ENCODE assay signal across 22 cellular contexts in genomic region chr9:26754494-26755188, GRCh38.
A peak's percentile ranks its signal among the peaks of the same experiment; 100 is the strongest.
DNase-seq lines count a peak whose midpoint lies in the region; ATAC-seq, FAIRE-seq and TF ChIP-seq lines count a peak whose summit lies in the region.
"Had no signal": no experiment of that assay in that cellular context is flagged by ENCODE, and none has a peak within 500 bp of the region (broad histone marks: within the 10 kb centered on the region; RNA-seq: fewer than 3 reads in every experiment).

No MANE protein-coding gene starts in this region.

- H3K4me3 ChIP-seq in liver (ENCODE audit: low read depth in 1 of 3, low read length in 3 of 3) (no peak overlapping the region), HepG2 (replicated peaks in 1 of 3; ENCODE audit: insufficient read depth in 1 of 3, low read depth in 2 of 3, low read length in 3 of 3) (no peak overlapping the region), endodermal cell (ENCODE audit: low read length) (no peak overlapping the region), neural progenitor cell (no peak overlapping the region)
- H3K4me3 ChIP-seq: MG63 had no signal

- no TSS peak for BruUV-seq in HepG2 (replicated peaks; lab: Mats Ljungman, UMichigan)

- H3K4me1 ChIP-seq in liver (ENCODE audit: control insufficient read depth in 4 of 4, insufficient read depth in 4 of 4, low read length in 3 of 4): peaks cover 4 to 19% (median 19%) of the 10 kb centered on the region in 4 donors
- H3K4me1 ChIP-seq in HepG2 (ENCODE audit: insufficient read depth, low read length): no peaks in the 10 kb centered on the region
- peaks cover 10% of the 10 kb centered on the region for H3K4me1 ChIP-seq in endodermal cell (ENCODE audit: control insufficient read depth, insufficient read depth, low read length)
- H3K4me1 ChIP-seq in neural progenitor cell: peaks cover 26% of the 10 kb centered on the region

- intact Hi-C loops in HepG2 (cut with micrococcal nuclease; ENCODE audit: unreplicated experiment): no loop called here

- TF ChIP-seq RAD21 in liver (IDR thresholded peaks at IDR 0.05): no peak
- TF ChIP-seq RAD21 in HepG2 (CRISPR knock-in tag; IDR thresholded peaks at IDR 0.05): no peak

- TF ChIP-seq EP300 in HepG2 (IDR thresholded peaks at IDR 0.05; ENCODE audit: low read depth in 2 of 2, low read length in 2 of 2) (no peak), HepG2 (CRISPR knock-in tag; IDR thresholded peaks at IDR 0.05; ENCODE audit: borderline replicate concordance) (no peak)

- H3K4me2 ChIP-seq in HepG2 (ENCODE audit: low read depth, low read length) (no peak overlapping the region), neural progenitor cell (peak overlapping the region; percentile 40)
- H3K4me2 ChIP-seq: SK-N-SH had no signal

- no peak for TF ChIP-seq CTCF in liver (IDR thresholded peaks at IDR 0.05; ENCODE audit: low read depth, low read length, missing input control)
- TF ChIP-seq CTCF in HepG2 (CRISPR knock-in tag; IDR thresholded peaks at IDR 0.05): no peak
- TF ChIP-seq CTCF in endodermal cell (conservative IDR thresholded peaks at IDR 0.05): no peak
- no peak for TF ChIP-seq CTCF in neural progenitor cell (IDR thresholded peaks at IDR 0.05)

- H3K36me3 ChIP-seq in liver (ENCODE audit: control insufficient read depth in 4 of 4, insufficient read depth in 3 of 4, low read depth in 1 of 4, low read length in 3 of 4) (no peaks in the 10 kb centered on the region), HepG2 (replicated peaks in 1 of 2; ENCODE audit: control insufficient read depth in 1 of 2, insufficient read depth in 2 of 2, low read length in 2 of 2) (no peaks in the 10 kb centered on the region), endodermal cell (ENCODE audit: control insufficient read depth, insufficient read depth, low read length) (no peaks in the 10 kb centered on the region), neural progenitor cell (no peaks in the 10 kb centered on the region)
- H3K36me3 ChIP-seq: MG63 had no signal

- CTCF ChIA-PET in HepG2 (lab: Yijun Ruan, JAX; ENCODE audit: low intra/inter-chr PET ratio, low total read pairs): no interaction called here

- no peak for FAIRE-seq in HepG2 (lab: Jason Lieb, UNC)
- FAIRE-seq: GM18507 had no signal

- POLR2A ChIA-PET in HepG2 (lab: Yijun Ruan, JAX): no interaction called here

- H3K27me3 Mint-ChIP-seq in endodermal cell (ENCODE audit: insufficient read depth) (no peaks in the 10 kb centered on the region), neural progenitor cell (ENCODE audit: insufficient read depth, low read depth) (peaks cover 2% of the 10 kb centered on the region)

- DNase-seq in HepG2 (ENCODE audit: low spot score): no peak
- DNase-seq in endodermal cell: peak; percentile 58
- DNase-seq in neural progenitor cell (ENCODE audit: low spot score): no peak
- no peak for DNase-seq in inferior parietal cortex (ENCODE audit: extremely low spot score)
- DNase-seq in T-helper 9 cell: no peak
- DNase-seq: DMS53, GOT3, HCEC 1CT, IMR-90, KG1, MG63, NCI-H1105 treated with DMSO at 0.1 percent for 48 hours, NCI-H146, NCI-H2029 treated with DMSO at 0.1 percent for 48 hours, NCI-H446 treated with DMSO at 0.1 percent for 48 hours, NCI-H526, NCI-H82, SIG-M5, SK-N-SH had no signal

- ATAC-seq in HepG2 (no peak), GM21390 (IDR thresholded peaks at IDR 0.05; ENCODE audit: unreplicated experiment) (no peak)

- H3K4me1 Mint-ChIP-seq in endodermal cell: peaks cover 24% of the 10 kb centered on the region
- peaks cover 32% of the 10 kb centered on the region for H3K4me1 Mint-ChIP-seq in neural progenitor cell

- H2AFZ ChIP-seq in HepG2 (ENCODE audit: low read length) (no peak overlapping the region), neural progenitor cell (replicated peaks) (peak overlapping the region; percentile 18)

- in situ Hi-C loops in HepG2 (cut with HindIII; ENCODE audit: extremely low pct_ligation_motif_present, low pct_unique_long_range_greater_than_20kb): no loop called here

- H3K9me3 ChIP-seq in liver (ENCODE audit: control insufficient read depth in 4 of 4, low read length in 3 of 4): no peaks in the 10 kb centered on the region
- no peaks in the 10 kb centered on the region for H3K9me3 ChIP-seq in HepG2 (ENCODE audit: low read length)
- no peaks in the 10 kb centered on the region for H3K9me3 ChIP-seq in endodermal cell (ENCODE audit: control insufficient read depth, low read length)
- no peaks in the 10 kb centered on the region for H3K9me3 ChIP-seq in neural progenitor cell (ENCODE audit: low read depth)
- H3K9me3 ChIP-seq: MG63, SK-N-SH had no signal

- no peak for TF ChIP-seq POLR2A in HepG2 (IDR thresholded peaks at IDR 0.05; ENCODE audit: insufficient read depth in 1 of 2, low read depth in 2 of 2, low read length in 2 of 2)

- peak overlapping the region in 1 of 2 donors; percentile 9 for H3K27ac ChIP-seq in liver (ENCODE audit: low read depth in 1 of 2, low read length in 2 of 2)
- H3K27ac ChIP-seq in HepG2 (ENCODE audit: extremely low read length, insufficient read depth, low read length): no peak overlapping the region
- no peak overlapping the region for H3K27ac ChIP-seq in endodermal cell (ENCODE audit: low read depth, low read length)
- H3K27ac ChIP-seq in neural progenitor cell: no peak overlapping the region

- no peak overlapping the region for H3K9ac ChIP-seq in liver (ENCODE audit: low read depth in 1 of 2, low read length in 2 of 2)
- H3K9ac ChIP-seq in HepG2 (ENCODE audit: insufficient read depth, low read depth, low read length): no peak overlapping the region
- no peak overlapping the region for H3K9ac ChIP-seq in endodermal cell (ENCODE audit: extremely low read depth, low read length, poor library complexity, severe bottlenecking)
- H3K9ac ChIP-seq in neural progenitor cell: no peak overlapping the region
- H3K9ac ChIP-seq: SK-N-SH had no signal

- H3K36me3 Mint-ChIP-seq in endodermal cell (ENCODE audit: low read depth) (no peaks in the 10 kb centered on the region), neural progenitor cell (peaks cover 2% of the 10 kb centered on the region)

- 69% methylated on average over 10 of the region's 10 CpGs for WGBS in liver
- whole genome bisulfite sequencing in HepG2 (ENCODE audit: low lambda C conversion rate): 55% methylated on average over 10 of the region's 10 CpGs
- 90 to 94% methylated on average over 9 to 10 of the region's 10 CpGs for WGBS in endodermal cell (ENCODE audit: insufficient coverage in 1 of 2, insufficient read length in 1 of 2), 2 experiments

- H3K27me3 ChIP-seq in liver (ENCODE audit: control insufficient read depth in 4 of 4, insufficient read depth in 4 of 4, low read length in 3 of 4): no peaks in the 10 kb centered on the region
- peaks cover 0 to 4% of the 10 kb centered on the region in 2 experiments; a peak in 1 of 5 replicates for H3K27me3 ChIP-seq in HepG2 (ENCODE audit: control insufficient read depth in 1 of 2, insufficient read depth in 2 of 2, low read length in 2 of 2)
- H3K27me3 ChIP-seq in endodermal cell (ENCODE audit: control insufficient read depth, insufficient read depth, low read length, poor library complexity, severe bottlenecking): no peaks in the 10 kb centered on the region
- H3K27me3 ChIP-seq in neural progenitor cell: no peaks in the 10 kb centered on the region
- H3K27me3 ChIP-seq: MG63 had no signal

- no peak overlapping the region for H3K4me3 Mint-ChIP-seq in endodermal cell
- no peak overlapping the region for H3K4me3 Mint-ChIP-seq in neural progenitor cell

- peaks cover 20% of the 10 kb centered on the region for H3F3A ChIP-seq in neural progenitor cell (ENCODE audit: low read depth)

- H3K27ac Mint-ChIP-seq in endodermal cell: peak overlapping the region; percentile 45
- peak overlapping the region; percentile 62 for H3K27ac Mint-ChIP-seq in neural progenitor cell

- H3K9me3 Mint-ChIP-seq in endodermal cell (no peaks in the 10 kb centered on the region), neural progenitor cell (no peaks in the 10 kb centered on the region)

- no peaks in the 10 kb centered on the region for H3K79me2 ChIP-seq in HepG2 (ENCODE audit: insufficient read depth, low read length)
- H3K79me2 ChIP-seq in neural progenitor cell (ENCODE audit: low read depth): no peaks in the 10 kb centered on the region

- H4K20me1 ChIP-seq in HepG2 (ENCODE audit: insufficient read depth, low read length): no peaks in the 10 kb centered on the region
- no peaks in the 10 kb centered on the region for H4K20me1 ChIP-seq in neural progenitor cell (ENCODE audit: low read depth)

TF ChIP-seq in liver, 16 proteins besides CTCF, POLR2A, EP300 and RAD21 (continues in another document):
- no peak for TF ChIP-seq YY1 (IDR thresholded peaks at IDR 0.05)

TF ChIP-seq in HepG2, 621 proteins besides CTCF, POLR2A, EP300 and RAD21 (continues in another document):
- TF ChIP-seq STAT6 (CRISPR knock-in tag; IDR thresholded peaks at IDR 0.05; ENCODE audit: borderline replicate concordance) (no peak), NCOA2 (CRISPR knock-in tag; IDR thresholded peaks at IDR 0.05) (no peak), ZNF124 (CRISPR knock-in tag; IDR thresholded peaks at IDR 0.05) (no peak), ZNF567 (CRISPR knock-in tag; IDR thresholded peaks at IDR 0.05; ENCODE audit: borderline replicate concordance) (no peak), ZNF496 (CRISPR knock-in tag; IDR thresholded peaks at IDR 0.05; ENCODE audit: insufficient replicate concordance) (no peak), ZNF558 (CRISPR knock-in tag; IDR thresholded peaks at IDR 0.05; ENCODE audit: borderline replicate concordance) (no peak), ZNF292 (CRISPR knock-in tag; IDR thresholded peaks at IDR 0.05; ENCODE audit: borderline replicate concordance, low read depth) (no peak)
